ENCODE assay signal across 8 cellular contexts in the genomic region with DNA sequence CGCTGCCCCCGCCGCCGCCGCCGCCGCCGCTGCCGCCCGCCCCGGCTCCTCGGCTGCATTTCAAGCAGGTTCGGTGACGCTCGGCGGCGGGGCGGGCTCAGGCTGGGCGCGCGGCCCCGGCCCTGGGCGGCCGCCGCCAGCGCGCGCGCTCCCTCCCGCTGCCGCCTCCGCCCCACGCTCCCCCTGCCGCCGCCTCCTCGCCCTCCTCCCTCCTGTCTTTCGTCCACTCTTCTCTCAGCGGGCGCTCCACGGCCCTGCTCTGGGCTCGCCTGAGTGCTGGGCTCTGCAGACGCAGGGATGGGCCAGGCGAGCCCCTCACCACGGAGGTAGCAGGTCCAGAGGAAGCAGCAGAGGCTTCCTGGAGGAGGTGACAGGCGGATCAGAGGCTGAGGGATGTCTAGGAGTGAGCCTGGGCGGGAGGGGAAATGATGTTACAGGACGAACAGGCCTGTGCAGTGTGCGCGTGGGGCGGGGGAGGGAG. TPM values are rescaled to one million over a fixed set of nuclear protein-coding genes. Genes with fewer than 3 reads are reported as not detected.
DNase-seq lines count a peak whose midpoint lies in the region; ATAC-seq, FAIRE-seq and TF ChIP-seq lines count a peak whose summit lies in the region.

Gene LRP8 (minus strand): TSS at position 62 of the 481 bp plus-strand sequence. CDS start 158 bp downstream, outside the sequence.

- DNase-seq in NCI-H1436 (lab: John Stamatoyannopoulos, UW) (peak; percentile 57), NCI-H1436 treated with DMSO at 0.1 percent for 48 hours (lab: John Stamatoyannopoulos, UW) (no peak), NCI-H226 (peak; percentile 51), colonic mucosa (peak; percentile 77), HepG2 (ENCODE audit: low spot score) (peak; percentile 25)
- peak; percentile 91 for DNase-seq in activated CD4-positive, alpha-beta T cell treated with anti-CD3 and anti-CD28 coated beads for 36 hours
- DNase-seq in stimulated activated CD4-positive, alpha-beta T cell treated with anti-CD3 and anti-CD28 coated beads, Interleukin-4, amount 100 ng/mL, for 4 hours: peak; percentile 78 to 86

- peak within 1 kb of the TSS; percentile 74 for H3K27ac ChIP-seq in colonic mucosa
- H3K27ac ChIP-seq in HepG2 (ENCODE audit: extremely low read length, insufficient read depth, low read length): peak within 1 kb of the TSS; percentile 91

- TF ChIP-seq POLR2A in HepG2 (IDR thresholded peaks at IDR 0.05; ENCODE audit: insufficient read depth in 1 of 2, low read depth in 2 of 2, low read length in 2 of 2): no peak

- no peak within 1 kb of the TSS for H2AFZ ChIP-seq in HepG2 (ENCODE audit: low read length)

- H3K4me1 Mint-ChIP-seq in activated CD4-positive, alpha-beta T cell treated with anti-CD3 and anti-CD28 coated beads for 36 hours: peaks cover 15% of the 10 kb centered on the region

- intact Hi-C loops in activated CD4-positive, alpha-beta T cell treated with anti-CD3 and anti-CD28 coated beads for 36 hours (cut with DNase I, micrococcal nuclease): loop anchor here (1.0 to 10.0 kb wide), 8 partner anchors 36 to 1711 kb away; partner anchors contain the start of genes IFT25 (in 1 of the 2), KTI12 (in 1 of the 2), LRRC42 (in 1 of the 2) and OSBPL9 (in 1 of the 2)
- intact Hi-C loops in colonic mucosa (cut with DNase I): no loop called here
- intact Hi-C loops in HepG2 (cut with micrococcal nuclease; ENCODE audit: unreplicated experiment): no loop called here

- H4K20me1 ChIP-seq in HepG2 (ENCODE audit: insufficient read depth, low read length): no peaks in the 10 kb centered on the region

- H3K4me1 ChIP-seq in colonic mucosa (peaks cover 6% of the 10 kb centered on the region), HepG2 (ENCODE audit: insufficient read depth, low read length) (peaks cover 25% of the 10 kb centered on the region)

- H3K36me3 ChIP-seq in colonic mucosa: no peaks in the 10 kb centered on the region
- H3K36me3 ChIP-seq in HepG2 (replicated peaks in 1 of 2; ENCODE audit: control insufficient read depth in 1 of 2, insufficient read depth in 2 of 2, low read length in 2 of 2): peaks cover 2 to 17% of the 10 kb centered on the region in 2 experiments; a peak in 3 of 5 replicates

- CTCF ChIA-PET in activated CD4-positive, alpha-beta T cell treated with anti-CD3 and anti-CD28 coated beads for 36 hours (lab: Charles Lee): no interaction called here
- CTCF ChIA-PET in HepG2 (lab: Yijun Ruan, JAX; ENCODE audit: low intra/inter-chr PET ratio, low total read pairs): no interaction called here

- FAIRE-seq in HepG2 (lab: Jason Lieb, UNC): no peak

- H3K27me3 ChIP-seq in colonic mucosa (no peaks in the 10 kb centered on the region), HepG2 (ENCODE audit: control insufficient read depth in 1 of 2, insufficient read depth in 2 of 2, low read length in 2 of 2) (peaks cover 0 to 31% of the 10 kb centered on the region in 2 experiments; a peak in 4 of 5 replicates)

- peak within 1 kb of the TSS; percentile 92 for H3K4me3 Mint-ChIP-seq in activated CD4-positive, alpha-beta T cell treated with anti-CD3 and anti-CD28 coated beads for 36 hours

- POLR2A ChIA-PET in activated CD4-positive, alpha-beta T cell treated with anti-CD3 and anti-CD28 coated beads for 36 hours (lab: Charles Lee): no interaction called here
- POLR2A ChIA-PET in HepG2 (lab: Yijun Ruan, JAX): no interaction called here

- ATAC-seq in HG02973 (IDR thresholded peaks at IDR 0.05; ENCODE audit: unreplicated experiment): peak; percentile 31
- peak; percentile 40 for ATAC-seq in activated CD4-positive, alpha-beta T cell treated with anti-CD3 and anti-CD28 coated beads for 36 hours
- ATAC-seq in HepG2: peak; percentile 29

- peaks cover 31% of the 10 kb centered on the region for H3K36me3 Mint-ChIP-seq in activated CD4-positive, alpha-beta T cell treated with anti-CD3 and anti-CD28 coated beads for 36 hours (ENCODE audit: low read depth)

- in situ Hi-C loops in HepG2 (cut with HindIII; ENCODE audit: extremely low pct_ligation_motif_present, low pct_unique_long_range_greater_than_20kb): no loop called here

- 1% methylated on average over 27 of the region's 50 CpGs for WGBS in HepG2 (ENCODE audit: low lambda C conversion rate)

- peak within 1 kb of the TSS; percentile 74 for H3K4me3 ChIP-seq in colonic mucosa
- peak within 1 kb of the TSS; percentile 76 to 88 (median 84) for H3K4me3 ChIP-seq in HepG2 (replicated peaks in 1 of 3; ENCODE audit: insufficient read depth in 1 of 3, low read depth in 2 of 3, low read length in 3 of 3)

- H3K9ac ChIP-seq in colonic mucosa (ENCODE audit: low read depth in 2 of 2, low read length in 2 of 2) (peak within 1 kb of the TSS; percentile 51 to 73), HepG2 (ENCODE audit: insufficient read depth, low read depth, low read length) (peak within 1 kb of the TSS; percentile 82)

- no peaks in the 10 kb centered on the region for H3K27me3 Mint-ChIP-seq in activated CD4-positive, alpha-beta T cell treated with anti-CD3 and anti-CD28 coated beads for 36 hours

- peak within 1 kb of the TSS; percentile 97 for H3K27ac Mint-ChIP-seq in activated CD4-positive, alpha-beta T cell treated with anti-CD3 and anti-CD28 coated beads for 36 hours

- TF ChIP-seq EP300 in HepG2 (IDR thresholded peaks at IDR 0.05; ENCODE audit: low read depth in 2 of 2, low read length in 2 of 2): no peak
- no peak for TF ChIP-seq EP300 in HepG2 (CRISPR knock-in tag; IDR thresholded peaks at IDR 0.05; ENCODE audit: borderline replicate concordance)

- BruUV-seq in HepG2 (replicated peaks; lab: Mats Ljungman, UMichigan): no TSS peak

- H3K79me2 ChIP-seq in HepG2 (ENCODE audit: insufficient read depth, low read length): peaks cover 21% of the 10 kb centered on the region

- H3K9me3 ChIP-seq in colonic mucosa (no peaks in the 10 kb centered on the region), HepG2 (ENCODE audit: low read length) (no peaks in the 10 kb centered on the region)

- no peak for TF ChIP-seq RAD21 in HepG2 (CRISPR knock-in tag; IDR thresholded peaks at IDR 0.05)

- TF ChIP-seq CTCF in colonic mucosa (IDR thresholded peaks at IDR 0.05) (no peak), HepG2 (CRISPR knock-in tag; IDR thresholded peaks at IDR 0.05) (no peak)

- peak within 1 kb of the TSS; percentile 90 for H3K4me2 ChIP-seq in HepG2 (ENCODE audit: low read depth, low read length)

- no peaks in the 10 kb centered on the region for H3K9me3 Mint-ChIP-seq in activated CD4-positive, alpha-beta T cell treated with anti-CD3 and anti-CD28 coated beads for 36 hours (ENCODE audit: low read depth)

TF ChIP-seq in HepG2, 621 proteins besides CTCF, POLR2A, EP300 and RAD21 (continues in another document):
- no peak for TF ChIP-seq SPEN (CRISPR knock-in tag; IDR thresholded peaks at IDR 0.05; ENCODE audit: low read depth)
- no peak for TF ChIP-seq CREB1 (IDR thresholded peaks at IDR 0.05)
- TF ChIP-seq CREB1 (CRISPR knock-in tag; IDR thresholded peaks at IDR 0.05): no peak
- TF ChIP-seq, protein P1, sequence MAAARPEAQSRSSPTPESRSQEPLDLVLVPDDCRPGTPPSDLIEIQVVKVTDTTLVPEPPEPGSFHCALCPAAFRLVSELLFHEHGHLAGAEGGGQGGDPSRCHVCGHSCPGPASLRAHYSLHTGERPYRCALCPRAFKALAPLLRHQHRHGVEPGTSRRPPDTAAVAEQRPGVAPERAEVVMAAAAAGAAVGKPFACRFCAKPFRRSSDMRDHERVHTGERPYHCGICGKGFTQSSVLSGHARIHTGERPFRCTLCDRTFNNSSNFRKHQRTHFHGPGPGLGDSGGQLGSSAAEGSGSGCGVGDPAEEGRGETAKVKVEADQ (CRISPR knock-in tag; IDR thresholded peaks at IDR 0.05; ENCODE audit: borderline replicate concordance): no peak
- TF ChIP-seq ZZZ3 (CRISPR knock-in tag; IDR thresholded peaks at IDR 0.05; ENCODE audit: borderline replicate concordance): no peak
- no peak for TF ChIP-seq ZBTB2 (CRISPR knock-in tag; IDR thresholded peaks at IDR 0.05; ENCODE audit: low read depth)
- 0 out of 2 replicates have a peak, but pooled peaks have one; percentile 71 for TF ChIP-seq ZNF672 (CRISPR knock-in tag; IDR thresholded peaks at IDR 0.05)

RNA-seq across cellular contexts. Expression of gene LRP8, which starts in this region (rescaled TPM):
- total RNA-seq in activated CD4-positive, alpha-beta T cell treated with anti-CD3 and anti-CD28 coated beads for 36 hours: 10 to 100 TPM; 40.6 to 46.5 TPM
- total RNA-seq in colonic mucosa (10 to 100 TPM in 1 of 2 donors, 1 to 10 TPM in 1; 4.7 to 15.3 TPM), HepG2 (2016; rRNA removed; fragmentation: Illumina TruSeq; extraction: Trizol) (7.7 and 17.4 TPM in 2 replicates)
- total RNA-seq in HepG2 (2016; cell fraction: cytosol; rRNA removed; fragmentation: Illumina TruSeq; extraction: Trizol; ENCODE audit: low read depth): 2.2 and 4.4 TPM in 2 replicates
- total RNA-seq in HepG2 (2016; cell fraction: insoluble cytoplasmic fraction; rRNA removed; fragmentation: Illumina TruSeq; extraction: Trizol): 8.1 and 18.8 TPM in 2 replicates
- 7.6 and 8.8 TPM in 2 replicates for total RNA-seq in HepG2 (2016; cell fraction: membrane; rRNA removed; fragmentation: Illumina TruSeq; extraction: Trizol)
- 30.3 and 33.7 TPM in 2 replicates for total RNA-seq in HepG2 (2016; cell fraction: nucleus; rRNA removed; fragmentation: Illumina TruSeq; extraction: Trizol)
- 17.3 and 20.6 TPM in 2 replicates for polyA plus RNA-seq in HepG2 (2011; rRNA removed)
- 10.8 and 12.1 TPM in 2 replicates for polyA plus RNA-seq in HepG2 (2011; cell fraction: cytosol; rRNA removed)
- polyA plus RNA-seq in HepG2 (2011; cell fraction: nucleus; rRNA removed): 64.4 and 71.0 TPM in 2 replicates
- polyA plus RNA-seq in HepG2 (2012): 6.2 and 8.4 TPM in 2 replicates
- polyA plus RNA-seq in HepG2 (2016; cell fraction: cytosol; fragmentation: Illumina TruSeq; extraction: Trizol; ENCODE audit: low read depth): 1.1 and 2.0 TPM in 2 replicates
- 7.4 and 8.7 TPM in 2 replicates for polyA plus RNA-seq in HepG2 (2016; cell fraction: insoluble cytoplasmic fraction; fragmentation: Illumina TruSeq; extraction: Trizol; ENCODE audit: low read depth)
- 3.9 and 4.9 TPM in 2 replicates for polyA plus RNA-seq in HepG2 (2016; cell fraction: membrane; fragmentation: Illumina TruSeq; extraction: Trizol; ENCODE audit: low read depth)
- polyA plus RNA-seq in HepG2 (2016; cell fraction: nucleus; fragmentation: Illumina TruSeq; extraction: Trizol; ENCODE audit: insufficient read depth, low read depth): 51.0 and 61.4 TPM in 2 replicates
- polyA minus RNA-seq in HepG2 (2011; rRNA and poly(A)+ RNA removed; ENCODE audit: low replicate concordance): 30.5 and 280 TPM in 2 replicates
- polyA minus RNA-seq in HepG2 (2011; cell fraction: cytosol; rRNA and poly(A)+ RNA removed): 8.3 and 9.2 TPM in 2 replicates
- 28.8 and 29.9 TPM in 2 replicates for polyA minus RNA-seq in HepG2 (2011; cell fraction: nucleus; rRNA and poly(A)+ RNA removed)

Comparison
In these comparisons a context has a peak if more than half of its experiments do, and no peak if none do; other contexts are left out.
1. intact Hi-C loops: an anchor here in activated CD4-positive, alpha-beta T cell treated with anti-CD3 and anti-CD28 coated beads for 36 hours (1.0 to 10.0 kb wide); none called in colonic mucosa and HepG2.